ENCODE assay signal across 11 cellular contexts in genomic region chr6:11203306-11204009, GRCh38. TPM values are rescaled to one million over a fixed set of nuclear protein-coding genes. Genes with fewer than 3 reads are reported as not detected.
DNase-seq lines count a peak whose midpoint lies in the region; TF ChIP-seq lines count a peak whose summit lies in the region.
"Had no signal": no experiment of that assay in that cellular context is flagged by ENCODE, and none has a peak within 500 bp of the region (broad histone marks: within the 10 kb centered on the region; RNA-seq: fewer than 3 reads in every experiment).

No MANE protein-coding gene starts in this region.

- H3K27me3 ChIP-seq in fibroblast of lung (ENCODE audit: control insufficient read depth, insufficient read depth, low read length) (no peaks in the 10 kb centered on the region), rectal smooth muscle tissue (ENCODE audit: control insufficient read depth, insufficient read depth, low read length) (no peaks in the 10 kb centered on the region)

- CTCF ChIA-PET in activated CD4-positive, alpha-beta memory T cell treated with anti-CD3 and anti-CD28 coated beads, Interleukin-2, amount 10 ng/mL, durations not matched to agents 7 days and 5 days (lab: Charles Lee), result interaction anchor here (1.4 to 2.3 kb wide), 7 partner anchors 13 to 210 kb away, joined by 4 to 15 read pairs (median 5); partner anchors contain the start of gene NEDD9

- no peak overlapping the region for H3K4me3 Mint-ChIP-seq in HFFc6
- H3K4me3 Mint-ChIP-seq in activated CD4-positive, alpha-beta memory T cell treated with anti-CD3 and anti-CD28 coated beads, Interleukin-2, amount 10 ng/mL, durations not matched to agents 7 days and 5 days, result no peak overlapping the region

- no peaks in the 10 kb centered on the region for H3K9me3 Mint-ChIP-seq in HFFc6
- no peaks in the 10 kb centered on the region for H3K9me3 Mint-ChIP-seq in activated CD4-positive, alpha-beta memory T cell treated with anti-CD3 and anti-CD28 coated beads, Interleukin-2, amount 10 ng/mL, durations not matched to agents 7 days and 5 days
- H3K9me3 Mint-ChIP-seq: naive B cell had no signal

- TF ChIP-seq CTCF in HFFc6 (IDR thresholded peaks at IDR 0.05), result no peak
- TF ChIP-seq CTCF in fibroblast of lung (conservative IDR thresholded peaks at IDR 0.05 in 1 of 2, IDR thresholded peaks at IDR 0.05 in 1 of 2; ENCODE audit: low read depth in 1 of 2, low read length in 2 of 2), result no peak

- H3K27me3 Mint-ChIP-seq in HFFc6 (ENCODE audit: insufficient read depth), result no peaks in the 10 kb centered on the region
- H3K27me3 Mint-ChIP-seq in activated CD4-positive, alpha-beta memory T cell treated with anti-CD3 and anti-CD28 coated beads, Interleukin-2, amount 10 ng/mL, durations not matched to agents 7 days and 5 days, result no peaks in the 10 kb centered on the region
- H3K27me3 Mint-ChIP-seq: naive B cell had no signal

- H3K27ac Mint-ChIP-seq in HFFc6, result peak overlapping the region; percentile 69
- peak overlapping the region; percentile 88 for H3K27ac Mint-ChIP-seq in activated CD4-positive, alpha-beta memory T cell treated with anti-CD3 and anti-CD28 coated beads, Interleukin-2, amount 10 ng/mL, durations not matched to agents 7 days and 5 days

- no peaks in the 10 kb centered on the region for H3K9me3 ChIP-seq in fibroblast of lung (ENCODE audit: control insufficient read depth, insufficient read depth, low read depth, low read length)

- no peak overlapping the region for H3K4me2 ChIP-seq in fibroblast of lung (ENCODE audit: extremely low read depth, insufficient read depth, low read length)

- H3K4me3 ChIP-seq in fibroblast of lung (replicated peaks in 1 of 4; ENCODE audit: control extremely low read depth in 1 of 4, insufficient read depth in 1 of 4, low read depth in 3 of 4, low read length in 4 of 4) (no peak overlapping the region), rectal smooth muscle tissue (ENCODE audit: low read length) (peak overlapping the region; percentile 12)
- H3K4me3 ChIP-seq: GM23248 had no signal

- POLR2A ChIA-PET in activated CD4-positive, alpha-beta memory T cell treated with anti-CD3 and anti-CD28 coated beads, Interleukin-2, amount 10 ng/mL, durations not matched to agents 7 days and 5 days (lab: Charles Lee), result interaction anchor here (0.7 to 4.3 kb wide), 9 partner anchors 14 to 210 kb away, joined by 3 to 47 read pairs (median 5); partner anchors contain the start of gene NEDD9

- H3K27ac ChIP-seq in fibroblast of lung (ENCODE audit: insufficient read depth, low read length), result peak overlapping the region; percentile 82
- H3K27ac ChIP-seq in rectal smooth muscle tissue (ENCODE audit: low read depth, low read length), result no peak overlapping the region
- H3K27ac ChIP-seq: GM23248 had no signal

- DNase-seq in HFFc6 (no peak), fibroblast of lung (ENCODE audit: low read depth in 2 of 2) (no peak), iPS-NIHi7 (ENCODE audit: extremely low spot score) (no peak), GDM1 (lab: John Stamatoyannopoulos, UW) (no peak), nucleus accumbens (lab: John Stamatoyannopoulos, UW) (no peak)
- no peak for DNase-seq in activated CD4-positive, alpha-beta memory T cell treated with anti-CD3 and anti-CD28 coated beads, Interleukin-2, amount 10 ng/mL, durations not matched to agents 7 days and 5 days
- DNase-seq: DMS 273 treated with DMSO at 0.1 percent for 48 hours, GM23248, naive B cell, SW 1271 had no signal

- H3K36me3 Mint-ChIP-seq in HFFc6 (ENCODE audit: low read depth), result peaks cover 40% of the 10 kb centered on the region
- H3K36me3 Mint-ChIP-seq in activated CD4-positive, alpha-beta memory T cell treated with anti-CD3 and anti-CD28 coated beads, Interleukin-2, amount 10 ng/mL, durations not matched to agents 7 days and 5 days (ENCODE audit: low read depth), result peaks cover 79% of the 10 kb centered on the region

- H3K4me1 ChIP-seq in fibroblast of lung (ENCODE audit: control insufficient read depth, extremely low read depth, insufficient read depth, low read length), result peaks cover 36% of the 10 kb centered on the region
- no peaks in the 10 kb centered on the region for H3K4me1 ChIP-seq in rectal smooth muscle tissue (ENCODE audit: control insufficient read depth, insufficient read depth, low read length)

- no peak overlapping the region for H2AFZ ChIP-seq in fibroblast of lung (ENCODE audit: low read length)
- H2AFZ ChIP-seq: GM23248 had no signal

- H3K36me3 ChIP-seq in fibroblast of lung (ENCODE audit: control insufficient read depth, insufficient read depth, low read length) (peaks cover 7% of the 10 kb centered on the region), rectal smooth muscle tissue (ENCODE audit: control insufficient read depth, insufficient read depth, low read length) (no peaks in the 10 kb centered on the region)

- peaks cover 84% of the 10 kb centered on the region for H3K4me1 Mint-ChIP-seq in HFFc6 (ENCODE audit: low read depth)
- H3K4me1 Mint-ChIP-seq in activated CD4-positive, alpha-beta memory T cell treated with anti-CD3 and anti-CD28 coated beads, Interleukin-2, amount 10 ng/mL, durations not matched to agents 7 days and 5 days, result peaks cover 73% of the 10 kb centered on the region

- no peak overlapping the region for H3K9ac ChIP-seq in fibroblast of lung (ENCODE audit: insufficient read depth, low read length)
- H3K9ac ChIP-seq in rectal smooth muscle tissue (ENCODE audit: low read length), result no peak overlapping the region
- H3K9ac ChIP-seq: GM23248 had no signal

- H3K79me2 ChIP-seq in fibroblast of lung (ENCODE audit: control insufficient read depth, insufficient read depth, low read length), result peaks cover 26% of the 10 kb centered on the region

- H4K20me1 ChIP-seq in fibroblast of lung (ENCODE audit: control insufficient read depth, extremely low read depth, insufficient read depth, low read length), result no peaks in the 10 kb centered on the region

RNA-seq across cellular contexts. Expression of gene NEDD9, which starts 29.0 kb away (rescaled TPM):
- total RNA-seq in HFFc6 (2021; fragmentation: NEBNext Ultra II Directional; extraction: Animal tissue kit (Norgen Biotek cat#: 25700)), result 10 to 100 TPM; 10.3 to 19.9 (median 12.6) TPM
- 10 to 100 TPM; 60.1 to 64.8 TPM for total RNA-seq in activated CD4-positive, alpha-beta memory T cell treated with anti-CD3 and anti-CD28 coated beads, Interleukin-2, amount 10 ng/mL, durations not matched to agents 7 days and 5 days
- 13.6 and 33.7 TPM in 2 replicates for total RNA-seq in fibroblast of lung
- 35.2 and 41.9 TPM in 2 replicates for polyA plus RNA-seq in fibroblast of lung
- polyA plus RNA-seq in fibroblast of lung (2012), result 25.1 and 26.5 TPM in 2 replicates
- 75.8 and 84.0 TPM in 2 replicates for polyA minus RNA-seq in fibroblast of lung (ENCODE audit: low replicate concordance)
